1 cellular context compared by ENCODE assay signal in the genomic region with DNA sequence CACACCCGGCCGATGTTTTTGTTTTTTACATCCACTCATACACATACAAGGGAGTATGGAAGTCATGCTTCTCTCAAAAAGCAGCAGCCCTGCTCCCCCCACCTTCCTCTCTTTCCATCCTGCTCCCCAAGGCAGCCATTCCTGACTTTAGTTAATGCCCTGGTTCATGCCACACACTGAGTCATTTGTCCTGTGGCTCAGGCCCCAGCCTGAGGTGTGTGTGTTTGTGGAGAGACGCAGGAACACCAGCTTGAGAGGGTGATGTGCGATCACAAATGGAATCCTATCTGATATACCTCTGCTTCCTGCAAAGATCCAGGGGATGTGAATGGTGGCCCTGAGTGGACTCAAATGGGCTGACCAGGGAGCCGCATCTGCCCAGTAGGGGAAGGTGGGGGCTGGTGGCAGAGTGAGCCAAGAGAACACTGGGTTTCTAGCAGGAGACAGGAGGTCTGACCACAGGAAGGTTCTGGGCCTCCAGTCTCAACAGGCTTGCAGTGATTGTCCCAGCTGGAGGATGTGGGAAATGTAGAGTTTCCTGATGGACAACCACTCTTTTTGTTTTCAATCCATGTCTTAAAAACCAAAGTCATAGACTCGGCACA.
TF ChIP-seq lines count a peak whose summit lies in the region.

No MANE protein-coding gene starts in this region.

TF ChIP-seq in IMR-90, 13 proteins besides CTCF, POLR2A, EP300 and RAD21 (continued from another document):
- TF ChIP-seq, protein P1, sequence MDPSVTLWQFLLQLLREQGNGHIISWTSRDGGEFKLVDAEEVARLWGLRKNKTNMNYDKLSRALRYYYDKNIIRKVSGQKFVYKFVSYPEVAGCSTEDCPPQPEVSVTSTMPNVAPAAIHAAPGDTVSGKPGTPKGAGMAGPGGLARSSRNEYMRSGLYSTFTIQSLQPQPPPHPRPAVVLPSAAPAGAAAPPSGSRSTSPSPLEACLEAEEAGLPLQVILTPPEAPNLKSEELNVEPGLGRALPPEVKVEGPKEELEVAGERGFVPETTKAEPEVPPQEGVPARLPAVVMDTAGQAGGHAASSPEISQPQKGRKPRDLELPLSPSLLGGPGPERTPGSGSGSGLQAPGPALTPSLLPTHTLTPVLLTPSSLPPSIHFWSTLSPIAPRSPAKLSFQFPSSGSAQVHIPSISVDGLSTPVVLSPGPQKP (IDR thresholded peaks at IDR 0.05; ENCODE audit: borderline replicate concordance, low read depth, low read length), result no peak
- no peak for TF ChIP-seq SMC3 (IDR thresholded peaks at IDR 0.05; ENCODE audit: low read depth, low read length)
- no peak for TF ChIP-seq CHD1 (IDR thresholded peaks at IDR 0.05; ENCODE audit: low read depth, low read length)
- TF ChIP-seq MXI1 (IDR thresholded peaks at IDR 0.05; ENCODE audit: borderline replicate concordance, low read depth, low read length), result no peak
- no peak for TF ChIP-seq FOS (IDR thresholded peaks at IDR 0.05; ENCODE audit: low read depth, low read length)
